In the genomic region with DNA sequence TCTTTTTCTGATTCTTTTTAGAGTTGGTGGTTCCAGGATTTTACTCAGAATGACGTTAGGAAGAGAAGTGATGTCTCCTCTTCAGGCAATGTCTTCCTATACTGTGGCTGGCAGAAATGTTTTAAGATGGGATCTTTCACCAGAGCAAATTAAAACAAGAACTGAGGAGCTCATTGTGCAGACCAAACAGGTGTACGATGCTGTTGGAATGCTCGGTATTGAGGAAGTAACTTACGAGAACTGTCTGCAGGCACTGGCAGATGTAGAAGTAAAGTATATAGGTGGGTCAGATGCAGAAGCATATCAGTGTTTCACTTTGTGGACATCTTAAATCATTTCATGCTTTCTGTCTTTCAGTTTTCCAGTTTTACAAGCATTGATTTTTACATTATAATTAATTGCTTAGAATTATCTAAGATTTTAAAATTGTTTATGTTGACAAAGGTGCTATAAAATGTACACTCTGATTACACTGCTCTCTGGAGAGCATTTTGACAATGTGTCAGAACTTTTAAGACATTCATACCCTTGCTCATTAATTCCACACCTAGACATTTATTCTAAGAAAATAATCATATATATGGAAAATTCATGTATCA, we compare ENCODE assay signal across 24 cellular contexts. TPM values are rescaled to one million over a fixed set of nuclear protein-coding genes. Genes with fewer than 3 reads are reported as not detected.
DNase-seq lines count a peak whose midpoint lies in the region; ATAC-seq and TF ChIP-seq lines count a peak whose summit lies in the region.
"Had no signal": no experiment of that assay in that cellular context is flagged by ENCODE, and none has a peak within 500 bp of the region (broad histone marks: within the 10 kb centered on the region; RNA-seq: fewer than 3 reads in every experiment).

No MANE protein-coding gene starts in this region.

- no peaks in the 10 kb centered on the region for H3K27me3 ChIP-seq in breast epithelium
- no peaks in the 10 kb centered on the region for H3K27me3 ChIP-seq in H9 (ENCODE audit: insufficient read depth, low read length)
- H3K27me3 ChIP-seq: BLaER1 treated with 17β-estradiol and CSF1 and Interleukin-3, amounts not matched to agents 10 nM and 100 nM had no signal

- H3K4me1 ChIP-seq in breast epithelium (no peaks in the 10 kb centered on the region), H9 (ENCODE audit: insufficient read depth, low read length) (no peaks in the 10 kb centered on the region)
- H3K4me1 ChIP-seq: Caco-2 had no signal

- WGBS in H9 (ENCODE audit: extremely low coverage, insufficient read length, low lambda C conversion rate): no CpG with 5 or more reads among the region's 4 CpGs

- ATAC-seq in GM21737 (IDR thresholded peaks at IDR 0.05; ENCODE audit: unreplicated experiment) (no peak), GM21423 (IDR thresholded peaks at IDR 0.05; ENCODE audit: unreplicated experiment) (no peak)
- ATAC-seq: A549; CD8-positive, alpha-beta T cell; GM12878 had no signal

- intact Hi-C loops in breast epithelium (cut with DNase I; ENCODE audit: low total_unique reads): no loop called here

- in situ Hi-C loops in T47D (cut with HindIII; ENCODE audit: low pct_unique_long_range_greater_than_20kb, low sequenced_read_pairs): no loop called here

- H3K79me1 ChIP-seq in H9 (ENCODE audit: insufficient read depth, low read depth, low read length, poor library complexity, severe bottlenecking): peaks cover 12% of the 10 kb centered on the region

- H3K36me3 Mint-ChIP-seq in H9 (ENCODE audit: insufficient read depth in 1 of 3, low read depth in 3 of 3): peaks cover 20 to 33% (median 30%) of the 10 kb centered on the region in 3 experiments; a peak in 6 of 7 replicates

- no peak overlapping the region for H4K8ac ChIP-seq in H9 (replicated peaks; ENCODE audit: insufficient read length, low read depth, low read length)

- no peaks in the 10 kb centered on the region for H3K23me2 ChIP-seq in H9 (ENCODE audit: insufficient read length, low read depth, low read length, poor library complexity, severe bottlenecking)

- H3K4me3 ChIP-seq in breast epithelium: no peak overlapping the region
- H3K4me3 ChIP-seq: A549; BLaER1 treated with 17β-estradiol and CSF1 and Interleukin-3, amounts not matched to agents 10 nM and 100 nM; GM12878 had no signal

- H3K56ac ChIP-seq in H9 (ENCODE audit: insufficient read length, low read depth, low read length): no peak overlapping the region

- H3K27ac ChIP-seq in breast epithelium: no peak overlapping the region
- no peak overlapping the region for H3K27ac ChIP-seq in H9 (ENCODE audit: insufficient read length, low read depth, low read length)
- H3K27ac ChIP-seq: 22Rv1; A549; BLaER1 treated with 17β-estradiol and CSF1 and Interleukin-3, amounts not matched to agents 10 nM and 100 nM; C4-2B had no signal

- no peaks in the 10 kb centered on the region for H4K20me1 ChIP-seq in H9 (ENCODE audit: control insufficient read depth, insufficient read depth, insufficient read length)

- no peak overlapping the region for H2AK5ac ChIP-seq in H9 (ENCODE audit: insufficient read length, low read length)

- H3K18ac ChIP-seq in H9 (ENCODE audit: insufficient read length, low read depth, low read length): no peak overlapping the region

- peaks cover 2% of the 10 kb centered on the region; the same call in 1 of the 2 replicates for H3K79me2 ChIP-seq in H9 (ENCODE audit: insufficient read depth, low read length)

- no peak overlapping the region for H3K14ac ChIP-seq in H9 (ENCODE audit: insufficient read depth, low read length)

- H3K4ac ChIP-seq in H9 (ENCODE audit: low read depth, low read length): no peak overlapping the region

- no peak overlapping the region for H2BK5ac ChIP-seq in H9 (ENCODE audit: insufficient read length, low read length)

- TF ChIP-seq CTCF in breast epithelium (IDR thresholded peaks at IDR 0.05) (no peak), H9 (conservative IDR thresholded peaks at IDR 0.05) (no peak)

- H3K4me3 Mint-ChIP-seq in H9: no peak overlapping the region
- H3K4me3 Mint-ChIP-seq: B cell; CD4-positive, alpha-beta T cell; CD8-positive, alpha-beta T cell had no signal

- H3T11ph ChIP-seq in H9 (ENCODE audit: low read length): no peak overlapping the region

- no peak overlapping the region for H2BK15ac ChIP-seq in H9 (ENCODE audit: low read depth, low read length)

- no peak overlapping the region for H3K4me2 ChIP-seq in H9 (ENCODE audit: insufficient read depth, insufficient read length, low read length)
- H3K4me2 ChIP-seq: A549; BLaER1 treated with 17β-estradiol and CSF1 and Interleukin-3, amounts not matched to agents 10 nM and 100 nM had no signal

- H3K27ac Mint-ChIP-seq in H9: no peak overlapping the region
- H3K27ac Mint-ChIP-seq: B cell; CD4-positive, alpha-beta T cell; CD8-positive, alpha-beta T cell had no signal

- H3K9ac ChIP-seq in H9 (ENCODE audit: extremely low read depth, insufficient read length, low read length): no peak overlapping the region
- H3K9ac ChIP-seq: BLaER1 treated with 17β-estradiol and CSF1 and Interleukin-3, amounts not matched to agents 10 nM and 100 nM had no signal

- no peak overlapping the region for H4K91ac ChIP-seq in H9 (ENCODE audit: insufficient read length, low read depth, low read length)

- no peak overlapping the region for H2AFZ ChIP-seq in H9 (ENCODE audit: low read length)

- no peak overlapping the region for H3K23ac ChIP-seq in H9 (ENCODE audit: insufficient read length, low read depth, low read length)

- H3K27me3 Mint-ChIP-seq in H9 (ENCODE audit: low read depth): no peaks in the 10 kb centered on the region
- H3K27me3 Mint-ChIP-seq: B cell; CD4-positive, alpha-beta T cell had no signal

- TF ChIP-seq POLR2A in breast epithelium (IDR thresholded peaks at IDR 0.05): no peak

- no peak overlapping the region for H4K5ac ChIP-seq in H9 (ENCODE audit: insufficient read length, low read depth, low read length)

- peak; percentile 20 to 85 for DNase-seq in T47D (ENCODE audit: low read depth in 1 of 2, low spot score in 1 of 2)
- DNase-seq in breast epithelium (ENCODE audit: low spot score in 2 of 2): no peak
- peak; percentile 56 for DNase-seq in HT-29 (ENCODE audit: low spot score)
- peak; percentile 45 for DNase-seq in kidney tubule cell (ENCODE audit: low spot score)
- DNase-seq in H9: no peak
- DNase-seq: AML-193; Caco-2; CD4-positive, alpha-beta T cell; CD8-positive, alpha-beta T cell; DMS 273 treated with DMSO at 0.1 percent for 48 hours; DMS153; DMS53; DMS79; DND-41; EL; GDM1 had no signal

- no peaks in the 10 kb centered on the region for H3K4me1 Mint-ChIP-seq in H9

- no peak overlapping the region for H2BK12ac ChIP-seq in H9 (ENCODE audit: insufficient read length, low read depth, low read length)

- H2BK120ac ChIP-seq in H9 (ENCODE audit: low read depth, low read length, poor library complexity, severe bottlenecking): no peak overlapping the region

- H3K9me3 Mint-ChIP-seq in H9: no peaks in the 10 kb centered on the region
- H3K9me3 Mint-ChIP-seq: CD4-positive, alpha-beta T cell; CD8-positive, alpha-beta T cell had no signal

- no peaks in the 10 kb centered on the region for H3K9me3 ChIP-seq in breast epithelium
- no peaks in the 10 kb centered on the region for H3K9me3 ChIP-seq in H9 (ENCODE audit: control insufficient read depth, low read depth, low read length)
- H3K9me3 ChIP-seq: A549; BLaER1 treated with 17β-estradiol and CSF1 and Interleukin-3, amounts not matched to agents 10 nM and 100 nM; Caco-2 had no signal

- no peaks in the 10 kb centered on the region for H3K36me3 ChIP-seq in breast epithelium

- no peak overlapping the region for H2BK20ac ChIP-seq in H9 (ENCODE audit: low read depth, low read length, poor library complexity, severe bottlenecking)

RNA-seq across cellular contexts. Expression of a gene that starts 36.6 kb away (rescaled TPM):
- 10 to 100 TPM; 12.8 to 15.7 (median 14.9) TPM for total RNA-seq in breast epithelium
- 19.6 and 22.8 TPM in 2 replicates for total RNA-seq in HT-29 (2014; rRNA removed; shearing (Covaris generic))
- 126 and 137 TPM in 2 replicates for total RNA-seq in H9 (2021)

RNA-seq across cellular contexts. Expression of a gene that starts 36.7 kb away (rescaled TPM):
- 10 to 100 TPM in 1 of 3 donors, 1 to 10 TPM in 2; 7.9 to 10.5 (median 8.2) TPM for total RNA-seq in breast epithelium
- total RNA-seq in HT-29 (2014; rRNA removed; shearing (Covaris generic)): 0.97 and 1.2 TPM in 2 replicates
- total RNA-seq in H9 (2021): 18.7 and 19.6 TPM in 2 replicates

Comparison
In these comparisons a context has a peak if more than half of its experiments do, and no peak if none do; other contexts are left out.
1. DNase-seq: peak in T47D (2 of 2), HT-29 (single experiment) and kidney tubule cell (single experiment); none in breast epithelium (0 of 2) and H9 (single experiment).